1 cellular context compared by ENCODE assay signal in the genomic region with DNA sequence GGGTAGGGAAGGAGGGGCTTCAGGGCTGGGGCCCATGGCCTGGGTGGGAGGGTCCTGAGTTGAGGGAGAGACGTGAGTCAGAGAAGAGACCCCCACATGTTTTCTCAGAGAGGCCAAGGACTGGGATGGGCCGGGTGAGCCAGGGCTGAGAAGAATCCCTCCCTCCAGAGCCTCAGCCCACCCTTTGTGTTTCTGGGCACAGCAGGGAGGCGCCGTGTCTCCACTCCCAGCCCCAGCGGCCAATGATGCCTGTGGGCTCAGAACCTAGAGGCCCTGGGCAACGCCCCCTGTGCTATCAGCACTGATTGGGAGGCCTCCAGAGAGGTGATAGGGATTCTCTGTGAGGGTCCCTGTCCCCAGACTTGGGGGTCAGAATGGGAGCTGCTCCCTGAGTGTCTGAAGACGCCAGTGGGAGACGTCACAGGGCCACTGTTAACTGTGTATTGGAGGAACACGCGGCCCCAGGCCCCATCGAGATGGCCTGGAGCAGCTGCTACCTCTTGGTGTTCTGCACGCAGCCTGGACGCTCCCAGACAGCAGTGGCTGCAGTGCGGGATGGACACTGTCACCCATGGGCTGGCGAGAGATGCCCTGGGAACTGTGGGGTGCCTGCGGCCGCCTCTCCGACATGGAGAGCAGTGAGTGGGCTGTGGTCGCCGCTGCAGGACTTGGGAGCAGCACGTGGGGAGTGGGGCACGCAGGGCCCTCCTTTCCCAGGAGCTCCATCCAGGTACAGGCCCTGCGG.
TF ChIP-seq lines count a peak whose summit lies in the region.

No MANE protein-coding gene starts in this region.

TF ChIP-seq in H1, 55 proteins besides CTCF, POLR2A, EP300 and RAD21:
- TF ChIP-seq TEAD4 (IDR thresholded peaks at IDR 0.05; ENCODE audit: low read depth, low read length), result no peak
- no peak for TF ChIP-seq CBX5 (IDR thresholded peaks at IDR 0.05; ENCODE audit: low read depth, low read length)
- no peak for TF ChIP-seq BRCA1 (IDR thresholded peaks at IDR 0.05; ENCODE audit: low read depth, low read length)
- no peak for TF ChIP-seq TAF1 (IDR thresholded peaks at IDR 0.05; ENCODE audit: low read depth, low read length)
- no peak for TF ChIP-seq PHF8 (conservative IDR thresholded peaks at IDR 0.05; ENCODE audit: low read depth, low read length)
- TF ChIP-seq, protein P1, sequence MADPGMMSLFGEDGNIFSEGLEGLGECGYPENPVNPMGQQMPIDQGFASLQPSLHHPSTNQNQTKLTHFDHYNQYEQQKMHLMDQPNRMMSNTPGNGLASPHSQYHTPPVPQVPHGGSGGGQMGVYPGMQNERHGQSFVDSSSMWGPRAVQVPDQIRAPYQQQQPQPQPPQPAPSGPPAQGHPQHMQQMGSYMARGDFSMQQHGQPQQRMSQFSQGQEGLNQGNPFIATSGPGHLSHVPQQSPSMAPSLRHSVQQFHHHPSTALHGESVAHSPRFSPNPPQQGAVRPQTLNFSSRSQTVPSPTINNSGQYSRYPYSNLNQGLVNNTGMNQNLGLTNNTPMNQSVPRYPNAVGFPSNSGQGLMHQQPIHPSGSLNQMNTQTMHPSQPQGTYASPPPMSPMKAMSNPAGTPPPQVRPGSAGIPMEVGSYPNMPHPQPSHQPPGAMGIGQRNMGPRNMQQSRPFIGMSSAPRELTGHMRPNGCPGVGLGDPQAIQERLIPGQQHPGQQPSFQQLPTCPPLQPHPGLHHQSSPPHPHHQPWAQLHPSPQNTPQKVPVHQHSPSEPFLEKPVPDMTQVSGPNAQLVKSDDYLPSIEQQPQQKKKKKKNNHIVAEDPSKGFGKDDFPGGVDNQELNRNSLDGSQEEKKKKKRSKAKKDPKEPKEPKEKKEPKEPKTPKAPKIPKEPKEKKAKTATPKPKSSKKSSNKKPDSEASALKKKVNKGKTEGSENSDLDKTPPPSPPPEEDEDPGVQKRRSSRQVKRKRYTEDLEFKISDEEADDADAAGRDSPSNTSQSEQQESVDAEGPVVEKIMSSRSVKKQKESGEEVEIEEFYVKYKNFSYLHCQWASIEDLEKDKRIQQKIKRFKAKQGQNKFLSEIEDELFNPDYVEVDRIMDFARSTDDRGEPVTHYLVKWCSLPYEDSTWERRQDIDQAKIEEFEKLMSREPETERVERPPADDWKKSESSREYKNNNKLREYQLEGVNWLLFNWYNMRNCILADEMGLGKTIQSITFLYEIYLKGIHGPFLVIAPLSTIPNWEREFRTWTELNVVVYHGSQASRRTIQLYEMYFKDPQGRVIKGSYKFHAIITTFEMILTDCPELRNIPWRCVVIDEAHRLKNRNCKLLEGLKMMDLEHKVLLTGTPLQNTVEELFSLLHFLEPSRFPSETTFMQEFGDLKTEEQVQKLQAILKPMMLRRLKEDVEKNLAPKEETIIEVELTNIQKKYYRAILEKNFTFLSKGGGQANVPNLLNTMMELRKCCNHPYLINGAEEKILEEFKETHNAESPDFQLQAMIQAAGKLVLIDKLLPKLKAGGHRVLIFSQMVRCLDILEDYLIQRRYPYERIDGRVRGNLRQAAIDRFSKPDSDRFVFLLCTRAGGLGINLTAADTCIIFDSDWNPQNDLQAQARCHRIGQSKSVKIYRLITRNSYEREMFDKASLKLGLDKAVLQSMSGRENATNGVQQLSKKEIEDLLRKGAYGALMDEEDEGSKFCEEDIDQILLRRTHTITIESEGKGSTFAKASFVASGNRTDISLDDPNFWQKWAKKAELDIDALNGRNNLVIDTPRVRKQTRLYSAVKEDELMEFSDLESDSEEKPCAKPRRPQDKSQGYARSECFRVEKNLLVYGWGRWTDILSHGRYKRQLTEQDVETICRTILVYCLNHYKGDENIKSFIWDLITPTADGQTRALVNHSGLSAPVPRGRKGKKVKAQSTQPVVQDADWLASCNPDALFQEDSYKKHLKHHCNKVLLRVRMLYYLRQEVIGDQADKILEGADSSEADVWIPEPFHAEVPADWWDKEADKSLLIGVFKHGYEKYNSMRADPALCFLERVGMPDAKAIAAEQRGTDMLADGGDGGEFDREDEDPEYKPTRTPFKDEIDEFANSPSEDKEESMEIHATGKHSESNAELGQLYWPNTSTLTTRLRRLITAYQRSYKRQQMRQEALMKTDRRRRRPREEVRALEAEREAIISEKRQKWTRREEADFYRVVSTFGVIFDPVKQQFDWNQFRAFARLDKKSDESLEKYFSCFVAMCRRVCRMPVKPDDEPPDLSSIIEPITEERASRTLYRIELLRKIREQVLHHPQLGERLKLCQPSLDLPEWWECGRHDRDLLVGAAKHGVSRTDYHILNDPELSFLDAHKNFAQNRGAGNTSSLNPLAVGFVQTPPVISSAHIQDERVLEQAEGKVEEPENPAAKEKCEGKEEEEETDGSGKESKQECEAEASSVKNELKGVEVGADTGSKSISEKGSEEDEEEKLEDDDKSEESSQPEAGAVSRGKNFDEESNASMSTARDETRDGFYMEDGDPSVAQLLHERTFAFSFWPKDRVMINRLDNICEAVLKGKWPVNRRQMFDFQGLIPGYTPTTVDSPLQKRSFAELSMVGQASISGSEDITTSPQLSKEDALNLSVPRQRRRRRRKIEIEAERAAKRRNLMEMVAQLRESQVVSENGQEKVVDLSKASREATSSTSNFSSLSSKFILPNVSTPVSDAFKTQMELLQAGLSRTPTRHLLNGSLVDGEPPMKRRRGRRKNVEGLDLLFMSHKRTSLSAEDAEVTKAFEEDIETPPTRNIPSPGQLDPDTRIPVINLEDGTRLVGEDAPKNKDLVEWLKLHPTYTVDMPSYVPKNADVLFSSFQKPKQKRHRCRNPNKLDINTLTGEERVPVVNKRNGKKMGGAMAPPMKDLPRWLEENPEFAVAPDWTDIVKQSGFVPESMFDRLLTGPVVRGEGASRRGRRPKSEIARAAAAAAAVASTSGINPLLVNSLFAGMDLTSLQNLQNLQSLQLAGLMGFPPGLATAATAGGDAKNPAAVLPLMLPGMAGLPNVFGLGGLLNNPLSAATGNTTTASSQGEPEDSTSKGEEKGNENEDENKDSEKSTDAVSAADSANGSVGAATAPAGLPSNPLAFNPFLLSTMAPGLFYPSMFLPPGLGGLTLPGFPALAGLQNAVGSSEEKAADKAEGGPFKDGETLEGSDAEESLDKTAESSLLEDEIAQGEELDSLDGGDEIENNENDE (IDR thresholded peaks at IDR 0.05; ENCODE audit: insufficient replicate concordance, low read length), result no peak
- TF ChIP-seq, protein P2, sequence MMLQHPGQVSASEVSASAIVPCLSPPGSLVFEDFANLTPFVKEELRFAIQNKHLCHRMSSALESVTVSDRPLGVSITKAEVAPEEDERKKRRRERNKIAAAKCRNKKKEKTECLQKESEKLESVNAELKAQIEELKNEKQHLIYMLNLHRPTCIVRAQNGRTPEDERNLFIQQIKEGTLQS (IDR thresholded peaks at IDR 0.05; ENCODE audit: insufficient read depth, low read depth, low read length), result no peak
- no peak for TF ChIP-seq FOSL1 (IDR thresholded peaks at IDR 0.05; ENCODE audit: insufficient read depth, low read depth, low read length)
- no peak for TF ChIP-seq KDM4A (IDR thresholded peaks at IDR 0.05; ENCODE audit: low read depth, low read length, severe bottlenecking)
- TF ChIP-seq SAP30 (IDR thresholded peaks at IDR 0.05; ENCODE audit: insufficient read depth, insufficient replicate concordance, low read length), result no peak
- TF ChIP-seq HDAC2 (IDR thresholded peaks at IDR 0.05; ENCODE audit: borderline replicate concordance in 1 of 2, low read depth in 2 of 2, low read length in 2 of 2), result no peak
- TF ChIP-seq, protein P3, sequence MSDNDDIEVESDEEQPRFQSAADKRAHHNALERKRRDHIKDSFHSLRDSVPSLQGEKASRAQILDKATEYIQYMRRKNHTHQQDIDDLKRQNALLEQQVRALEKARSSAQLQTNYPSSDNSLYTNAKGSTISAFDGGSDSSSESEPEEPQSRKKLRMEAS (IDR thresholded peaks at IDR 0.05), result no peak
- TF ChIP-seq JUN (IDR thresholded peaks at IDR 0.05; ENCODE audit: low read depth, low read length), result no peak
- TF ChIP-seq NRF1 (IDR thresholded peaks at IDR 0.05; ENCODE audit: low read depth, low read length), result no peak
- TF ChIP-seq BACH1 (IDR thresholded peaks at IDR 0.05; ENCODE audit: low read length), result no peak
- TF ChIP-seq SRF (IDR thresholded peaks at IDR 0.05; ENCODE audit: low read depth, low read length), result no peak
- TF ChIP-seq EGR1 (IDR thresholded peaks at IDR 0.05; ENCODE audit: borderline replicate concordance, low read depth, low read length), result no peak
- no peak for TF ChIP-seq CTBP2 (IDR thresholded peaks at IDR 0.05; ENCODE audit: borderline replicate concordance, insufficient read depth, insufficient read length, low read length)
- no peak for TF ChIP-seq CHD2 (IDR thresholded peaks at IDR 0.05; ENCODE audit: low read length)
